26 cellular contexts compared by ENCODE assay signal in genomic region chr9:120899490-120900037, GRCh38. TPM values are rescaled to one million over a fixed set of nuclear protein-coding genes. Genes with fewer than 3 reads are reported as not detected.
DNase-seq lines count a peak whose midpoint lies in the region; ATAC-seq, FAIRE-seq and TF ChIP-seq lines count a peak whose summit lies in the region.
"Had no signal": no experiment of that assay in that cellular context is flagged by ENCODE, and none has a peak within 500 bp of the region (broad histone marks: within the 10 kb centered on the region; RNA-seq: fewer than 3 reads in every experiment).

No MANE protein-coding gene starts in this region.

- intact Hi-C loops in activated CD4-positive, alpha-beta T cell treated with anti-CD3 and anti-CD28 coated beads for 36 hours (cut with DNase I, micrococcal nuclease) = no loop called here
- intact Hi-C loops in K562 (cut with micrococcal nuclease) = loop anchor here (5.0 kb wide), 1 partner anchor 72 kb away; no protein-coding TSS in a partner anchor

- H3K36me3 Mint-ChIP-seq in activated CD4-positive, alpha-beta T cell treated with anti-CD3 and anti-CD28 coated beads for 36 hours (ENCODE audit: low read depth) = peaks cover 54% of the 10 kb centered on the region
- peaks cover 0 to 44% (median 6%) of the 10 kb centered on the region in 3 donors for H3K36me3 Mint-ChIP-seq in CD8-positive, alpha-beta memory T cell
- peaks cover 39% of the 10 kb centered on the region for H3K36me3 Mint-ChIP-seq in T-helper 1 cell treated with Interleukin-12 subunit alpha and Interleukin-12 subunit beta and Interleukin-4 antibody, amounts not matched to agents 30 μg/mL and 1 μg/mL, for 36 hours (ENCODE audit: low read depth)
- H3K36me3 Mint-ChIP-seq: naive B cell had no signal

- H3K27ac ChIP-seq in CD8-positive, alpha-beta memory T cell (ENCODE audit: low read depth, low read length) = no peak overlapping the region
- no peak overlapping the region; the same call in 1 of the 3 replicates for H3K27ac ChIP-seq in K562 (ENCODE audit: extremely low read depth, low read depth, low read length)
- H3K27ac ChIP-seq in suprapubic skin = no peak overlapping the region
- H3K27ac ChIP-seq: HL-60, pancreas, SJSA1 had no signal

- no peak for TF ChIP-seq RAD21 in K562 (CRISPR knock-in tag; conservative IDR thresholded peaks at IDR 0.05 in 1 of 2, IDR thresholded peaks at IDR 0.05 in 1 of 2)

- no peak for FAIRE-seq in K562 (lab: Jason Lieb, UNC)
- FAIRE-seq: pancreas had no signal

- WGBS in K562 (ENCODE audit: insufficient coverage, low coverage, missing lambda C conversion rate) = 74% methylated on average over 5 of the region's 5 CpGs
- 87% methylated on average over 5 of the region's 5 CpGs for WGBS in suprapubic skin

- peaks cover 2% of the 10 kb centered on the region for H3K36me3 ChIP-seq in CD8-positive, alpha-beta memory T cell (ENCODE audit: insufficient read depth, low read length)
- H3K36me3 ChIP-seq in K562 (ENCODE audit: control insufficient read depth, insufficient read depth, low read length) = no peaks in the 10 kb centered on the region
- peaks cover 5% of the 10 kb centered on the region for H3K36me3 ChIP-seq in suprapubic skin
- H3K36me3 ChIP-seq: BE2C, pancreas, SJSA1 had no signal

- DNase-seq in activated CD4-positive, alpha-beta T cell treated with anti-CD3 and anti-CD28 coated beads for 36 hours = peak; percentile 36
- no peak for DNase-seq in activated CD4-positive, alpha-beta T cell treated with anti-CD3 and anti-CD28 coated beads, Interleukin-2, amount 50 U/mL, for 1 hour
- no peak for DNase-seq in CD8-positive, alpha-beta memory T cell
- DNase-seq in K562 (ENCODE audit: extremely low read depth in 1 of 4, low spot score in 3 of 4) = peak in 2 of 4 experiments; percentile 31 to 48
- no peak for DNase-seq in NCI-H524 treated with DMSO at 0.1 percent for 48 hours (lab: John Stamatoyannopoulos, UW)
- no peak for DNase-seq in ACHN
- no peak for DNase-seq in suprapubic skin (ENCODE audit: low spot score in 2 of 2)
- DNase-seq: activated CD4-positive, alpha-beta T cell treated with anti-CD3 and anti-CD28 coated beads for 1 hour; BE2C; cerebellar nuclear complex; DMS 273 treated with DMSO at 0.1 percent for 48 hours; effector memory CD4-positive, alpha-beta T cell; GF-D8; IMR-90; left cardiac atrium; mesenchymal stem cell; MM.1S; naive B cell; NCI-H1694; NCI-H82; pancreas; T1000 had no signal

- H3K4me2 ChIP-seq in K562 (ENCODE audit: insufficient read depth, low read length) = 0 out of 2 replicates have a peak overlapping the region, but pooled peaks have one; percentile 8

- H3K27me3 Mint-ChIP-seq in activated CD4-positive, alpha-beta T cell treated with anti-CD3 and anti-CD28 coated beads for 36 hours = no peaks in the 10 kb centered on the region
- H3K27me3 Mint-ChIP-seq in CD8-positive, alpha-beta memory T cell = no peaks in the 10 kb centered on the region
- no peaks in the 10 kb centered on the region for H3K27me3 Mint-ChIP-seq in T-helper 1 cell treated with Interleukin-12 subunit alpha and Interleukin-12 subunit beta and Interleukin-4 antibody, amounts not matched to agents 30 μg/mL and 1 μg/mL, for 36 hours (ENCODE audit: low read depth)
- H3K27me3 Mint-ChIP-seq: naive B cell had no signal

- peak overlapping the region; percentile 21 for H3K4me3 Mint-ChIP-seq in activated CD4-positive, alpha-beta T cell treated with anti-CD3 and anti-CD28 coated beads for 36 hours
- no peak overlapping the region for H3K4me3 Mint-ChIP-seq in CD8-positive, alpha-beta memory T cell
- no peak overlapping the region for H3K4me3 Mint-ChIP-seq in T-helper 1 cell treated with Interleukin-12 subunit alpha and Interleukin-12 subunit beta and Interleukin-4 antibody, amounts not matched to agents 30 μg/mL and 1 μg/mL, for 36 hours
- H3K4me3 Mint-ChIP-seq: naive B cell had no signal

- H3K4me3 ChIP-seq in CD8-positive, alpha-beta memory T cell (ENCODE audit: low read length) = no peak overlapping the region
- H3K4me3 ChIP-seq in K562 = no peak overlapping the region
- no peak overlapping the region for H3K4me3 ChIP-seq in suprapubic skin
- H3K4me3 ChIP-seq: pancreas, SJSA1 had no signal

- no peaks in the 10 kb centered on the region for H3K9me3 ChIP-seq in CD8-positive, alpha-beta memory T cell (ENCODE audit: low read length)
- no peaks in the 10 kb centered on the region for H3K9me3 ChIP-seq in K562 (replicated peaks; ENCODE audit: control insufficient read depth, insufficient read depth, low read depth, low read length)
- no peaks in the 10 kb centered on the region for H3K9me3 ChIP-seq in suprapubic skin
- H3K9me3 ChIP-seq: BE2C, pancreas, SJSA1 had no signal

- TF ChIP-seq POLR2A in K562 (conservative IDR thresholded peaks at IDR 0.05) (no peak), suprapubic skin (IDR thresholded peaks at IDR 0.05) (no peak)

- ATAC-seq in activated CD4-positive, alpha-beta T cell treated with anti-CD3 and anti-CD28 coated beads for 36 hours = no peak
- ATAC-seq in K562 = no peak
- ATAC-seq: left cardiac atrium, pancreas, sciatic nerve had no signal

- peaks cover 84% of the 10 kb centered on the region for H3K4me1 Mint-ChIP-seq in activated CD4-positive, alpha-beta T cell treated with anti-CD3 and anti-CD28 coated beads for 36 hours
- H3K4me1 Mint-ChIP-seq in CD8-positive, alpha-beta memory T cell = peaks cover 51 to 89% (median 62%) of the 10 kb centered on the region in 3 donors
- peaks cover 52% of the 10 kb centered on the region for H3K4me1 Mint-ChIP-seq in T-helper 1 cell treated with Interleukin-12 subunit alpha and Interleukin-12 subunit beta and Interleukin-4 antibody, amounts not matched to agents 30 μg/mL and 1 μg/mL, for 36 hours (ENCODE audit: low read depth)

- H3K27me3 ChIP-seq in CD8-positive, alpha-beta memory T cell (ENCODE audit: insufficient read depth, low read length, poor library complexity, severe bottlenecking) = no peaks in the 10 kb centered on the region
- H3K27me3 ChIP-seq in K562 (ENCODE audit: control insufficient read depth in 2 of 2, insufficient read depth in 2 of 2, low read length in 2 of 2) = no peaks in the 10 kb centered on the region
- no peaks in the 10 kb centered on the region for H3K27me3 ChIP-seq in suprapubic skin
- H3K27me3 ChIP-seq: BE2C, pancreas, SJSA1 had no signal

- H3K4me1 ChIP-seq in CD8-positive, alpha-beta memory T cell (ENCODE audit: insufficient read depth, low read length) = peaks cover 75% of the 10 kb centered on the region
- H3K4me1 ChIP-seq in K562 (replicated peaks in 1 of 2; ENCODE audit: control insufficient read depth in 2 of 2, insufficient read depth in 2 of 2, low read length in 2 of 2) (peaks cover 40 to 41% of the 10 kb centered on the region in 2 experiments), suprapubic skin (peaks cover 15% of the 10 kb centered on the region)
- H3K4me1 ChIP-seq: BE2C, pancreas, SJSA1 had no signal

- H3K27ac Mint-ChIP-seq in activated CD4-positive, alpha-beta T cell treated with anti-CD3 and anti-CD28 coated beads for 36 hours = peak overlapping the region; percentile 91
- peak overlapping the region in 6 of 8 donors; percentile 12 to 96 (median 57) for H3K27ac Mint-ChIP-seq in CD8-positive, alpha-beta memory T cell
- peak overlapping the region; percentile 34 for H3K27ac Mint-ChIP-seq in T-helper 1 cell treated with Interleukin-12 subunit alpha and Interleukin-12 subunit beta and Interleukin-4 antibody, amounts not matched to agents 30 μg/mL and 1 μg/mL, for 36 hours
- H3K27ac Mint-ChIP-seq: naive B cell had no signal

- peak overlapping the region; percentile 4 to 18; a peak in 3 of 4 replicates for H3K9ac ChIP-seq in K562 (ENCODE audit: insufficient read depth in 1 of 2, low read depth in 2 of 2, low read length in 2 of 2)

- H3K9me1 ChIP-seq in K562 (ENCODE audit: control insufficient read depth, insufficient read depth, low read length) = no peaks in the 10 kb centered on the region

- no TSS peak for BruUV-seq in K562 (replicated peaks; lab: Mats Ljungman, UMichigan)

- in situ Hi-C loops in K562 (cut with MboI) = no loop called here
- in situ Hi-C loops in ACHN (cut with HindIII; ENCODE audit: low pct_ligation_motif_present, low pct_unique_long_range_greater_than_20kb, low sequenced_read_pairs) = no loop called here

- no peak for TF ChIP-seq CTCF in K562 (IDR thresholded peaks at IDR 0.05 in 2 of 3, conservative IDR thresholded peaks at IDR 0.05 in 1 of 3; ENCODE audit: insufficient read depth in 2 of 3, low read depth in 1 of 3, low read length in 3 of 3)
- no peak for TF ChIP-seq CTCF in suprapubic skin (IDR thresholded peaks at IDR 0.05)

- peak overlapping the region; percentile 79 for H2AFZ ChIP-seq in K562 (ENCODE audit: low read depth, low read length)

- TF ChIP-seq EP300 in K562 (IDR thresholded peaks at IDR 0.05; ENCODE audit: low read length) = no peak
- no peak for TF ChIP-seq EP300 in suprapubic skin (IDR thresholded peaks at IDR 0.05)

- H4K20me1 ChIP-seq in K562 (replicated peaks; ENCODE audit: control insufficient read depth, insufficient read depth, low read length) = no peaks in the 10 kb centered on the region

- CTCF ChIA-PET in activated CD4-positive, alpha-beta T cell treated with anti-CD3 and anti-CD28 coated beads for 36 hours (lab: Charles Lee) = interaction anchor here (1.1 kb wide), 1 partner anchor 143 kb away, joined by 3 read pairs; no protein-coding TSS in a partner anchor
- CTCF ChIA-PET in CD8-positive, alpha-beta memory T cell (lab: Charles Lee) = interaction anchor here (1.3 kb wide), 1 partner anchor 17 kb away, joined by 5 read pairs; no protein-coding TSS in a partner anchor
- CTCF ChIA-PET in K562 (lab: Yijun Ruan, JAX; ENCODE audit: low intra/inter-chr PET ratio) = no interaction called here

- H3K79me2 ChIP-seq in K562 (ENCODE audit: control insufficient read depth, insufficient read depth, low read length) = no peaks in the 10 kb centered on the region

- no peaks in the 10 kb centered on the region for H3K9me3 Mint-ChIP-seq in activated CD4-positive, alpha-beta T cell treated with anti-CD3 and anti-CD28 coated beads for 36 hours (ENCODE audit: low read depth)
- no peaks in the 10 kb centered on the region for H3K9me3 Mint-ChIP-seq in CD8-positive, alpha-beta memory T cell
- H3K9me3 Mint-ChIP-seq in T-helper 1 cell treated with Interleukin-12 subunit alpha and Interleukin-12 subunit beta and Interleukin-4 antibody, amounts not matched to agents 30 μg/mL and 1 μg/mL, for 36 hours = no peaks in the 10 kb centered on the region
- H3K9me3 Mint-ChIP-seq: naive B cell had no signal

- POLR2A ChIA-PET in activated CD4-positive, alpha-beta T cell treated with anti-CD3 and anti-CD28 coated beads for 36 hours (lab: Charles Lee) = interaction anchor here (0.6 to 1.4 kb wide), 5 partner anchors 10 to 121 kb away, joined by 3 to 5 read pairs (median 3); no protein-coding TSS in a partner anchor
- POLR2A ChIA-PET in CD8-positive, alpha-beta memory T cell (lab: Charles Lee) = interaction anchor here (0.6 to 2.9 kb wide), 6 partner anchors 9 to 148 kb away, joined by 3 to 12 read pairs (median 4); no protein-coding TSS in a partner anchor
- POLR2A ChIA-PET in K562 (lab: Yijun Ruan, JAX) = interaction anchor here (7.8 to 22.9 kb wide), 2 partner anchors 12 to 25 kb away, joined by 91 to 464 read pairs; partner anchors contain the start of gene PHF19

RNA-seq across cellular contexts. Expression of gene PHF19, which starts 22.6 kb away (rescaled TPM):
- 100 to 1,000 TPM; 168 to 169 TPM for total RNA-seq in activated CD4-positive, alpha-beta T cell treated with anti-CD3 and anti-CD28 coated beads for 36 hours
- total RNA-seq in CD8-positive, alpha-beta memory T cell = 100 to 1,000 TPM; 206 to 214 TPM
- 8.3 TPM for polyA plus RNA-seq in CD8-positive, alpha-beta memory T cell
- 622 and 1,187 TPM in 2 replicates for total RNA-seq in K562 (2011; cell fraction: chromatin; rRNA removed; ENCODE audit: low replicate concordance)
- 570 and 625 TPM in 2 replicates for total RNA-seq in K562 (2011; cell fraction: nucleolus; rRNA removed)
- total RNA-seq in K562 (2011; cell fraction: nucleoplasm; rRNA removed) = 592 and 663 TPM in 2 replicates
- total RNA-seq in K562 (2014; rRNA removed) (255 and 312 TPM in 2 replicates), K562 (2014; rRNA removed; fragmentation: Illumina TruSeq; extraction: Trizol) (191 and 211 TPM in 2 replicates), K562 (2015; rRNA removed; fragmentation: Illumina TruSeq; extraction: Trizol) (240 and 241 TPM in 2 replicates), K562 (2021) (372 and 373 TPM in 2 replicates), suprapubic skin (10 to 100 TPM; 11.3 to 15.5 (median 13.8) TPM)
- polyA plus RNA-seq in K562 (2011; rRNA removed) (403 and 414 TPM in 2 replicates), K562 (2014; fragmentation: Illumina TruSeq; extraction: Trizol) (292 and 365 TPM in 2 replicates), K562 (2014; fragmentation: Nextera tagmentation; extraction: Ambion mirVana) (100 to 1,000 TPM in 1 of 2 experiments, 10 to 100 TPM in 1; 95.8 to 140 TPM), K562 (2014; rRNA removed) (312 TPM in 2 replicates)
- 475 and 721 TPM in 2 replicates for polyA plus RNA-seq in K562 (2011; cell fraction: cytosol; rRNA removed)
- 1,109 and 1,436 TPM in 2 replicates for polyA plus RNA-seq in K562 (2011; cell fraction: nucleus; rRNA removed)
- 275 and 342 TPM in 2 replicates for polyA plus RNA-seq in K562 (2012)
- polyA minus RNA-seq in K562 (2011; rRNA and poly(A)+ RNA removed) = 333 and 440 TPM in 2 replicates
- polyA minus RNA-seq in K562 (2011; cell fraction: cytosol; rRNA and poly(A)+ RNA removed) = 286 and 300 TPM in 2 replicates
- 297 and 330 TPM in 2 replicates for polyA minus RNA-seq in K562 (2011; cell fraction: nucleus; rRNA and poly(A)+ RNA removed)

RNA-seq across cellular contexts. Expression of gene TRAF1, which starts 27.0 kb away (rescaled TPM):
- total RNA-seq in activated CD4-positive, alpha-beta T cell treated with anti-CD3 and anti-CD28 coated beads for 36 hours = 100 to 1,000 TPM; 103 to 113 TPM
- total RNA-seq in CD8-positive, alpha-beta memory T cell = 100 to 1,000 TPM; 316 to 322 TPM
- 12.1 TPM for polyA plus RNA-seq in CD8-positive, alpha-beta memory T cell
- 2.6 and 5.9 TPM in 2 replicates for total RNA-seq in K562 (2011; cell fraction: chromatin; rRNA removed; ENCODE audit: low replicate concordance)
- 3.0 and 4.3 TPM in 2 replicates for total RNA-seq in K562 (2011; cell fraction: nucleolus; rRNA removed)
- total RNA-seq in K562 (2011; cell fraction: nucleoplasm; rRNA removed) = 2.1 and 2.3 TPM in 2 replicates
- not detected in 2 replicates for total RNA-seq in K562 (2014; rRNA removed)
- 0.04 TPM in 1 of 2 replicates, not detected in the other for total RNA-seq in K562 (2014; rRNA removed; fragmentation: Illumina TruSeq; extraction: Trizol)
- total RNA-seq in K562 (2015; rRNA removed; fragmentation: Illumina TruSeq; extraction: Trizol) = 0.04 TPM in 1 of 2 replicates, not detected in the other
- 0.38 and 0.47 TPM in 2 replicates for total RNA-seq in K562 (2021)
- polyA plus RNA-seq in K562 (2011; rRNA removed) = 0.37 and 1.1 TPM in 2 replicates
- 0.29 and 1.3 TPM in 2 replicates for polyA plus RNA-seq in K562 (2011; cell fraction: cytosol; rRNA removed)
- 0.18 and 1.4 TPM in 2 replicates for polyA plus RNA-seq in K562 (2011; cell fraction: nucleus; rRNA removed)
- 0.13 and 0.18 TPM in 2 replicates for polyA plus RNA-seq in K562 (2012)
- polyA plus RNA-seq in K562 (2014; fragmentation: Illumina TruSeq; extraction: Trizol) = 0.06 and 0.12 TPM in 2 replicates
- polyA plus RNA-seq in K562 (2014; fragmentation: Nextera tagmentation; extraction: Ambion mirVana) = under 1 TPM in 1 of 2 experiments, not detected in 1; 0.01 TPM
- 0.01 and 0.03 TPM in 2 replicates for polyA plus RNA-seq in K562 (2014; rRNA removed)
- 1.3 and 3.1 TPM in 2 replicates for polyA minus RNA-seq in K562 (2011; rRNA and poly(A)+ RNA removed)
- polyA minus RNA-seq in K562 (2011; cell fraction: cytosol; rRNA and poly(A)+ RNA removed) = 0.76 TPM in 1 of 2 replicates, not detected in the other
- 0.89 and 2.3 TPM in 2 replicates for polyA minus RNA-seq in K562 (2011; cell fraction: nucleus; rRNA and poly(A)+ RNA removed)
- 10 to 100 TPM in 1 of 4 donors, 1 to 10 TPM in 3; 3.5 to 12.2 (median 7.5) TPM for total RNA-seq in suprapubic skin

RNA-seq across cellular contexts. Expression of gene PSMD5, which starts 56.8 kb away (rescaled TPM):
- 10 to 100 TPM; 53.5 to 58.3 TPM for total RNA-seq in activated CD4-positive, alpha-beta T cell treated with anti-CD3 and anti-CD28 coated beads for 36 hours
- total RNA-seq in CD8-positive, alpha-beta memory T cell = 10 to 100 TPM; 60.9 to 63.7 TPM
- 21.1 TPM for polyA plus RNA-seq in CD8-positive, alpha-beta memory T cell
- 59.3 and 197 TPM in 2 replicates for total RNA-seq in K562 (2011; cell fraction: chromatin; rRNA removed; ENCODE audit: low replicate concordance)
- 30.2 and 45.4 TPM in 2 replicates for total RNA-seq in K562 (2011; cell fraction: nucleolus; rRNA removed)
- 90.6 and 121 TPM in 2 replicates for total RNA-seq in K562 (2011; cell fraction: nucleoplasm; rRNA removed)
- total RNA-seq in K562 (2014; rRNA removed) (51.0 and 55.3 TPM in 2 replicates), K562 (2014; rRNA removed; fragmentation: Illumina TruSeq; extraction: Trizol) (76.3 and 83.0 TPM in 2 replicates), K562 (2015; rRNA removed; fragmentation: Illumina TruSeq; extraction: Trizol) (65.1 and 72.5 TPM in 2 replicates), K562 (2021) (136 and 148 TPM in 2 replicates), suprapubic skin (10 to 100 TPM; 30.7 to 47.7 (median 33.0) TPM)
- polyA plus RNA-seq in K562 (2011; rRNA removed) (107 and 148 TPM in 2 replicates), K562 (2014; fragmentation: Illumina TruSeq; extraction: Trizol) (90.1 and 114 TPM in 2 replicates), K562 (2014; fragmentation: Nextera tagmentation; extraction: Ambion mirVana) (10 to 100 TPM; 46.4 to 60.9 TPM), K562 (2014; rRNA removed) (89.4 and 95.6 TPM in 2 replicates)
- polyA plus RNA-seq in K562 (2011; cell fraction: cytosol; rRNA removed) = 39.0 and 70.9 TPM in 2 replicates
- polyA plus RNA-seq in K562 (2011; cell fraction: nucleus; rRNA removed) = 34.5 and 37.0 TPM in 2 replicates
- 54.7 and 61.5 TPM in 2 replicates for polyA plus RNA-seq in K562 (2012)
- polyA minus RNA-seq in K562 (2011; rRNA and poly(A)+ RNA removed) = 115 and 116 TPM in 2 replicates
- 48.7 and 58.2 TPM in 2 replicates for polyA minus RNA-seq in K562 (2011; cell fraction: cytosol; rRNA and poly(A)+ RNA removed)
- polyA minus RNA-seq in K562 (2011; cell fraction: nucleus; rRNA and poly(A)+ RNA removed) = 28.4 and 53.9 TPM in 2 replicates

Comparison
In these comparisons a context has a peak if more than half of its experiments do, and no peak if none do; other contexts are left out.
1. H3K27ac Mint-ChIP-seq: peak in every context shown above with its lines; median percentile 91 in activated CD4-positive, alpha-beta T cell treated with anti-CD3 and anti-CD28 coated beads for 36 hours; 57 in CD8-positive, alpha-beta memory T cell; 34 in T-helper 1 cell treated with Interleukin-12 subunit alpha and Interleukin-12 subunit beta and Interleukin-4 antibody, amounts not matched to agents 30 μg/mL and 1 μg/mL, for 36 hours.
2. RNA of gene PHF19, which starts 22.6 kb away (total RNA-seq): 191 to 1,187 TPM in K562, 206 to 214 TPM in CD8-positive, alpha-beta memory T cell and 168 to 169 TPM in activated CD4-positive, alpha-beta T cell treated with anti-CD3 and anti-CD28 coated beads for 36 hours; 11.3 to 15.5 TPM in suprapubic skin; every median in the first group is over 10 times any median in the second.
3. RNA of gene TRAF1, which starts 27.0 kb away (total RNA-seq): 316 to 322 TPM in CD8-positive, alpha-beta memory T cell and 103 to 113 TPM in activated CD4-positive, alpha-beta T cell treated with anti-CD3 and anti-CD28 coated beads for 36 hours; 3.5 to 12.2 TPM in suprapubic skin and 0.04 to 5.9 TPM in K562; every median in the first group is over 4 times any median in the second.